ENCODE assay signal across 29 cellular contexts in genomic region chr12:115370204-115370603, GRCh38.
"Had no signal": no experiment of that assay in that cellular context is flagged by ENCODE, and none has a peak within 500 bp of the region (broad histone marks: within the 10 kb centered on the region; RNA-seq: fewer than 3 reads in every experiment).

No MANE protein-coding gene starts in this region.

- H3K9me3 ChIP-seq: esophagus muscularis mucosa, gastrocnemius medialis, heart left ventricle had no signal

- DNase-seq: activated B cell treated with CpG ODN at 0.5 μM for 24 hours; activated CD4-positive, alpha-beta T cell treated with anti-CD3 and anti-CD28 coated beads for 48 hours; activated CD4-positive, alpha-beta T cell treated with anti-CD3 and anti-CD28 coated beads, Interleukin-2, amount 50 U/mL, for 1 hour; activated CD4-positive, alpha-beta T cell treated with anti-CD3 and anti-CD28 coated beads, Interleukin-2, amount 50 U/mL, for 48 hours; activated CD8-positive, alpha-beta memory T cell treated with anti-CD3 and anti-CD28 coated beads for 24 hours; activated CD8-positive, alpha-beta T cell treated with anti-CD3 and anti-CD28 coated beads for 36 hours; activated effector memory CD4-positive, alpha-beta T cell treated with Interleukin-2 at 50 U/mL for 16 hours; activated gamma-delta T cell treated with Interleukin-2 at 50 U/mL for 16 hours; activated naive CD4-positive, alpha-beta T cell treated with anti-CD3 and anti-CD28 coated beads, Interleukin-2, amount 50 U/mL, for 16 hours; activated naive CD4-positive, alpha-beta T cell treated with Interleukin-2 at 50 U/mL for 16 hours; activated T-cell treated with anti-CD3 and anti-CD28 coated beads, Interleukin-2, amount 50 U/mL, for 4 hours; amniotic stem cell; anterior cingulate cortex; brain microvascular endothelial cell; cortex of kidney; dermis blood vessel endothelial cell; effector CD4-positive, alpha-beta T cell; effector memory CD8-positive, alpha-beta T cell; erythroblast; foreskin keratinocyte; gastrocnemius medialis; glutamatergic neuron; heart left ventricle; T-helper 17 cell; T1000 had no signal

- H3K27me3 ChIP-seq: brain microvascular endothelial cell, esophagus muscularis mucosa, foreskin keratinocyte, gastrocnemius medialis, heart left ventricle had no signal

- H3K4me1 ChIP-seq: esophagus muscularis mucosa, gastrocnemius medialis, heart left ventricle had no signal

- ATAC-seq: activated CD4-positive, CD25-positive, alpha-beta regulatory T cell treated with anti-CD3 and anti-CD28 coated beads, Interleukin-2, amount 50 U/mL, for 24 hours; activated CD8-positive, alpha-beta T cell treated with anti-CD3 and anti-CD28 coated beads for 36 hours; activated T-cell treated with anti-CD3 and anti-CD28 coated beads, Interleukin-2, amount 50 U/mL, for 4 hours; activated T-helper 17 cell treated with anti-CD3 and anti-CD28 coated beads, Interleukin-2, amount 50 U/mL, for 72 hours; effector memory CD8-positive, alpha-beta T cell; foreskin keratinocyte; gastrocnemius medialis; heart left ventricle; T-helper 17 cell had no signal

- H3K36me3 ChIP-seq: brain microvascular endothelial cell, esophagus muscularis mucosa, gastrocnemius medialis, heart left ventricle, WERI-Rb-1 had no signal

- H3K27ac ChIP-seq: brain microvascular endothelial cell, esophagus muscularis mucosa, foreskin keratinocyte, gastrocnemius medialis, heart left ventricle, WERI-Rb-1 had no signal

- H3K4me3 ChIP-seq: esophagus muscularis mucosa, gastrocnemius medialis, heart left ventricle had no signal
